Comparison of ENCODE assay signal across 9 cellular contexts in the genomic region with DNA sequence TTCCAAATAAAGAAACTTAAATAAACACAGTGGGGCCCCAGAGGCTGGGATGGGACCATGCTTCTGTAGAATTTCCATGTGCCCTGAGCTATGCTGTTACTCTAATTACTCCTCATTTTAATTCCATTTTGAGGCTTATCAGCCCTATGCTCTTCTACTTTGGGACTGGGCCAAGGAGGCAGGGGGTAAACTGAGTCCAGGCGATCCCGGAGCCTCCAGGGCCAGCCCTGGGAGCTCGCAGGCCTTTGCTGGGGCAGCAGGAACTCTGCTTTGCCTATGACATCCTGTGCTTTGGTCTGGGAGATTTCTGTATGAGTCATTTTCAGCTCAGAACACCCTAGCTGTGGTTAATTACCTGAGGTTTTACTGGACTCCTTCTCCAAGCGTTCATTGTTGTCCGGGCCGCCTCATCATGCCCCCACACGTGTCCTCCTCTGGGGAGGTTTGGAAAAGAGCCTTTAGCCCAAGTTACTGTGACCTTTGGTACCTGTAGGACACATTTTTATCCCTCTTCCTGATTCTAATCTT.
A peak's percentile ranks its signal among the peaks of the same experiment; 100 is the strongest.
DNase-seq lines count a peak whose midpoint lies in the region; ATAC-seq and TF ChIP-seq lines count a peak whose summit lies in the region.
"Had no signal": no experiment of that assay in that cellular context is flagged by ENCODE, and none has a peak within 500 bp of the region (broad histone marks: within the 10 kb centered on the region; RNA-seq: fewer than 3 reads in every experiment).

No MANE protein-coding gene starts in this region.

- TF ChIP-seq CTCF in retinal pigment epithelial cell (conservative IDR thresholded peaks at IDR 0.05; ENCODE audit: low read depth, low read length) = no peak

- H3K27ac Mint-ChIP-seq in activated T-helper 1 cell treated with anti-CD3 and anti-CD28 coated beads, Interleukin-12 subunit alpha, Interleukin-12 subunit beta, Interleukin-2, Interleukin-4 antibody, amounts not matched to agents 30 ng/mL and 10 ng/mL and 1 ng/mL, durations not matched to agents 14 hours and 24 hours and 36 hours = no peak overlapping the region

- H3K4me3 Mint-ChIP-seq in activated T-helper 1 cell treated with anti-CD3 and anti-CD28 coated beads, Interleukin-12 subunit alpha, Interleukin-12 subunit beta, Interleukin-2, Interleukin-4 antibody, amounts not matched to agents 30 ng/mL and 10 ng/mL and 1 ng/mL, durations not matched to agents 14 hours and 24 hours and 36 hours = no peak overlapping the region

- DNase-seq in SKM-1 treated with dmso at 0.1 percent for 144 hours (lab: John Stamatoyannopoulos, UW; ENCODE audit: unreplicated experiment) (peak; percentile 10), SKM-1 (lab: John Stamatoyannopoulos, UW; ENCODE audit: unreplicated experiment) (no peak), retinal pigment epithelial cell (ENCODE audit: low read depth) (peak; percentile 65), NCI-H2196 (lab: John Stamatoyannopoulos, UW; ENCODE audit: unreplicated experiment) (no peak), DMS153 treated with DMSO at 0.1 percent for 48 hours (lab: John Stamatoyannopoulos, UW; ENCODE audit: unreplicated experiment) (no peak), cerebellum (ENCODE audit: low spot score) (no peak)
- DNase-seq in activated T-helper 1 cell treated with anti-CD3 and anti-CD28 coated beads, Interleukin-12 subunit alpha, Interleukin-12 subunit beta, Interleukin-2, Interleukin-4 antibody, amounts not matched to agents 30 ng/mL and 10 ng/mL and 1 ng/mL, durations not matched to agents 14 hours and 24 hours and 36 hours (ENCODE audit: low spot score) = peak; percentile 16

- H3K4me1 Mint-ChIP-seq in activated T-helper 1 cell treated with anti-CD3 and anti-CD28 coated beads, Interleukin-12 subunit alpha, Interleukin-12 subunit beta, Interleukin-2, Interleukin-4 antibody, amounts not matched to agents 30 ng/mL and 10 ng/mL and 1 ng/mL, durations not matched to agents 14 hours and 24 hours and 36 hours (ENCODE audit: low read depth) = peaks cover 55% of the 10 kb centered on the region

- H3K4me3 ChIP-seq in retinal pigment epithelial cell (ENCODE audit: low read length) = no peak overlapping the region
- H3K4me3 ChIP-seq: lower lobe of right lung had no signal

- peaks cover 13% of the 10 kb centered on the region for H3K27me3 Mint-ChIP-seq in activated T-helper 1 cell treated with anti-CD3 and anti-CD28 coated beads, Interleukin-12 subunit alpha, Interleukin-12 subunit beta, Interleukin-2, Interleukin-4 antibody, amounts not matched to agents 30 ng/mL and 10 ng/mL and 1 ng/mL, durations not matched to agents 14 hours and 24 hours and 36 hours (ENCODE audit: insufficient read depth)

- peak; percentile 92 for ATAC-seq in HG02938 (IDR thresholded peaks at IDR 0.05; ENCODE audit: unreplicated experiment)

- intact Hi-C loops in activated T-helper 1 cell treated with anti-CD3 and anti-CD28 coated beads, Interleukin-12 subunit alpha, Interleukin-12 subunit beta, Interleukin-2, Interleukin-4 antibody, amounts not matched to agents 30 ng/mL and 10 ng/mL and 1 ng/mL, durations not matched to agents 14 hours and 24 hours and 36 hours (cut with micrococcal nuclease) = loop anchor here (5.0 kb wide), 1 partner anchor 94 kb away; a partner anchor contains a TSS

- H3K9me3 Mint-ChIP-seq in activated T-helper 1 cell treated with anti-CD3 and anti-CD28 coated beads, Interleukin-12 subunit alpha, Interleukin-12 subunit beta, Interleukin-2, Interleukin-4 antibody, amounts not matched to agents 30 ng/mL and 10 ng/mL and 1 ng/mL, durations not matched to agents 14 hours and 24 hours and 36 hours = no peaks in the 10 kb centered on the region

- H3K36me3 Mint-ChIP-seq in activated T-helper 1 cell treated with anti-CD3 and anti-CD28 coated beads, Interleukin-12 subunit alpha, Interleukin-12 subunit beta, Interleukin-2, Interleukin-4 antibody, amounts not matched to agents 30 ng/mL and 10 ng/mL and 1 ng/mL, durations not matched to agents 14 hours and 24 hours and 36 hours (ENCODE audit: low read depth) = no peaks in the 10 kb centered on the region

Comparison
In these comparisons a context has a peak if more than half of its experiments do, and no peak if none do; other contexts are left out.
1. DNase-seq: peak in SKM-1 treated with dmso at 0.1 percent for 144 hours (single experiment), activated T-helper 1 cell treated with anti-CD3 and anti-CD28 coated beads, Interleukin-12 subunit alpha, Interleukin-12 subunit beta, Interleukin-2, Interleukin-4 antibody, amounts not matched to agents 30 ng/mL and 10 ng/mL and 1 ng/mL, durations not matched to agents 14 hours and 24 hours and 36 hours (single experiment) and retinal pigment epithelial cell (single experiment); none in SKM-1 (single experiment), NCI-H2196 (single experiment), DMS153 treated with DMSO at 0.1 percent for 48 hours (single experiment) and cerebellum (single experiment).